In genomic region chr4:81274460-81274859, GRCh38 we compare ENCODE assay signal across 29 cellular contexts. TPM values are rescaled to one million over a fixed set of nuclear protein-coding genes. Genes with fewer than 3 reads are reported as not detected.
"Had no signal": no experiment of that assay in that cellular context is flagged by ENCODE, and none has a peak within 500 bp of the region (broad histone marks: within the 10 kb centered on the region; RNA-seq: fewer than 3 reads in every experiment).

No MANE protein-coding gene starts in this region.

- H3K4me1 ChIP-seq: esophagus squamous epithelium, gastrocnemius medialis, heart right ventricle, left lung, lower lobe of right lung had no signal

- H3K27me3 ChIP-seq: esophagus squamous epithelium, gastrocnemius medialis, heart right ventricle, left lung had no signal

- ATAC-seq: effector memory CD8-positive, alpha-beta T cell; esophagus mucosa; gastrocnemius medialis; heart right ventricle; left cardiac atrium; left lung; left ventricle myocardium superior; lower lobe of right lung; mucosa of descending colon had no signal

- H3K4me3 Mint-ChIP-seq: dendritic cell treated with granulocyte-macrophage colony-stimulating factor and Interleukin-4, amounts not matched to agents 40 ng/mL and 50 ng/mL, for 4 days; effector memory CD8-positive, alpha-beta T cell; endodermal cell; mesothelial cell of epicardium; naive B cell had no signal

- H3K4me1 Mint-ChIP-seq: endodermal cell, mesothelial cell of epicardium, naive B cell had no signal

- H3K27ac ChIP-seq: epithelial cell of prostate, esophagus squamous epithelium, gastrocnemius medialis, heart right ventricle, left lung, lower lobe of right lung had no signal

- H3K4me3 ChIP-seq: esophagus squamous epithelium, gastrocnemius medialis, heart right ventricle, left lung, lower lobe of right lung, mucosa of descending colon had no signal

- H3K9me3 ChIP-seq: gastrocnemius medialis had no signal

- H3K27me3 Mint-ChIP-seq: dendritic cell treated with granulocyte-macrophage colony-stimulating factor and Interleukin-4, amounts not matched to agents 40 ng/mL and 50 ng/mL, for 4 days; effector memory CD8-positive, alpha-beta T cell; naive B cell had no signal

- DNase-seq: cortex of kidney; effector CD8-positive, alpha-beta T cell; effector memory CD8-positive, alpha-beta T cell; endodermal cell; erythroblast; esophagus squamous epithelium; foreskin fibroblast; foreskin melanocyte; gastrocnemius medialis; glutamatergic neuron; head of caudate nucleus; heart right ventricle; hippocampal formation; left cardiac atrium; left lung; left ventricle myocardium superior; lower lobe of right lung; mesenchymal stem cell; mucosa of descending colon; naive B cell had no signal

- H3K36me3 ChIP-seq: esophagus squamous epithelium, gastrocnemius medialis, heart right ventricle, left lung, lower lobe of right lung had no signal

- H3K36me3 Mint-ChIP-seq: mesothelial cell of epicardium had no signal

- FAIRE-seq: colon, endometrium, islet of Langerhans, keratinocyte had no signal

- H3K27ac Mint-ChIP-seq: dendritic cell treated with granulocyte-macrophage colony-stimulating factor and Interleukin-4, amounts not matched to agents 40 ng/mL and 50 ng/mL, for 4 days; effector memory CD8-positive, alpha-beta T cell; endodermal cell; mesothelial cell of epicardium; naive B cell had no signal

RNA-seq across cellular contexts. Expression of gene PRKG2, which starts 59.4 kb away (rescaled TPM):
- total RNA-seq: lung microvascular endothelial cell had no signal
- polyA plus RNA-seq: heart right ventricle had no signal
